In the genomic region with DNA sequence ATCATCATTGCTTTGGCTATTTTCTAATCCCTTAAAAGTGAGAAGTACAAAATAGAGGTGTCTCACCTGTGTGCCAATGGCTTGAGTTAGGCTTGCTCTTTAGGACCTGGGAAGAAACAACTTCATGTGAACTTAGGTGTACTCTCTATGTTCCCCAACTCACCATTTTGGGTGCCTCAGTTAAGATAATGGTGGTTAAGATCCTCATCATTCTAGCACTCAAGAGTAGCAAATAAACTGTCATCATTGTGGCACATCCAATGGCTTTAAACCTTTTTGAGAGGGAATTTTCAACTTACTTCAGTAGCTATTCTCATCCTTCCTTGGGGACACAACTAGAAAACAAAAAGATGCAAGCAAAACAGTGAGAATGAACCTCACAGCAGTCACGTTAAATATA, we compare ENCODE assay signal across 1 cellular context.
TF ChIP-seq lines count a peak whose summit lies in the region.

No MANE protein-coding gene starts in this region.

TF ChIP-seq in HepG2, 621 proteins besides CTCF, POLR2A, EP300 and RAD21:
- TF ChIP-seq RBFOX2 (IDR thresholded peaks at IDR 0.05; ENCODE audit: low read depth, low read length), result peak; percentile 36; the same call in 1 of the 2 replicates
- no peak for TF ChIP-seq TBL1XR1 (IDR thresholded peaks at IDR 0.05; ENCODE audit: borderline replicate concordance, low read length, partially characterized antibody)
TF ChIP-seq in HepG2: peak in this region for 1.
